24 cellular contexts compared by ENCODE assay signal in genomic region chr5:172046613-172047012, GRCh38. TPM values are rescaled to one million over a fixed set of nuclear protein-coding genes. Genes with fewer than 3 reads are reported as not detected.
A peak's percentile ranks its signal among the peaks of the same experiment; 100 is the strongest.
DNase-seq lines count a peak whose midpoint lies in the region; ATAC-seq, FAIRE-seq and TF ChIP-seq lines count a peak whose summit lies in the region.
"Had no signal": no experiment of that assay in that cellular context is flagged by ENCODE, and none has a peak within 500 bp of the region (broad histone marks: within the 10 kb centered on the region; RNA-seq: fewer than 3 reads in every experiment).

No MANE protein-coding gene starts in this region.

- H2AFZ ChIP-seq in K562 (ENCODE audit: low read depth, low read length) = no peak overlapping the region
- H2AFZ ChIP-seq: GM23248 had no signal

- POLR2A ChIA-PET in activated CD8-positive, alpha-beta T cell treated with anti-CD3 and anti-CD28 coated beads for 36 hours (lab: Charles Lee) = no interaction called here
- POLR2A ChIA-PET in activated CD8-positive, alpha-beta T cell treated with anti-CD3 and anti-CD28 coated beads, Interleukin-2, amount 10 ng/mL, durations not matched to agents 7 days and 5 days (lab: Charles Lee) = no interaction called here
- POLR2A ChIA-PET in K562 (lab: Yijun Ruan, JAX) = no interaction called here

- in situ Hi-C loops in K562 (cut with MboI) = no loop called here
- in situ Hi-C loops in GM13976 (cut with MboI; ENCODE audit: low sequenced_read_pairs, unreplicated experiment) = loop anchor here (10.0 to 25.0 kb wide), 3 partner anchors 132 to 634 kb away; partner anchors contain the start of gene FGF18

- no peaks in the 10 kb centered on the region for H3K27me3 Mint-ChIP-seq in activated CD8-positive, alpha-beta T cell treated with anti-CD3 and anti-CD28 coated beads for 36 hours
- no peaks in the 10 kb centered on the region for H3K27me3 Mint-ChIP-seq in activated CD8-positive, alpha-beta T cell treated with anti-CD3 and anti-CD28 coated beads, Interleukin-2, amount 10 ng/mL, durations not matched to agents 7 days and 5 days (ENCODE audit: low read depth)
- no peaks in the 10 kb centered on the region for H3K27me3 Mint-ChIP-seq in natural killer cell treated with Interleukin-12 subunit alpha and Interleukin-12 subunit beta and Interleukin-15 and Interleukin-18, amount 100 ng/mL, for 72 hours

- peaks cover 17% of the 10 kb centered on the region for H3K4me1 Mint-ChIP-seq in activated CD8-positive, alpha-beta T cell treated with anti-CD3 and anti-CD28 coated beads for 36 hours (ENCODE audit: low read depth)
- no peaks in the 10 kb centered on the region for H3K4me1 Mint-ChIP-seq in activated CD8-positive, alpha-beta T cell treated with anti-CD3 and anti-CD28 coated beads, Interleukin-2, amount 10 ng/mL, durations not matched to agents 7 days and 5 days (ENCODE audit: low read depth)
- peaks cover 10 to 11% of the 10 kb centered on the region in 2 donors for H3K4me1 Mint-ChIP-seq in natural killer cell treated with Interleukin-12 subunit alpha and Interleukin-12 subunit beta and Interleukin-15 and Interleukin-18, amount 100 ng/mL, for 72 hours (ENCODE audit: low read depth in 2 of 2)

- H3K79me2 ChIP-seq in K562 (ENCODE audit: control insufficient read depth, insufficient read depth, low read length) = no peaks in the 10 kb centered on the region

- DNase-seq in activated CD8-positive, alpha-beta T cell treated with anti-CD3 and anti-CD28 coated beads for 36 hours = no peak
- no peak for DNase-seq in activated CD8-positive, alpha-beta T cell treated with anti-CD3 and anti-CD28 coated beads, Interleukin-2, amount 10 ng/mL, durations not matched to agents 7 days and 5 days
- DNase-seq in K562 (ENCODE audit: extremely low read depth in 1 of 4, low spot score in 3 of 4) (no peak), NCI-H146 (lab: John Stamatoyannopoulos, UW) (no peak), GM13976 (ENCODE audit: low spot score) (no peak), COLO829 (ENCODE audit: low spot score) (no peak)
- no peak for DNase-seq in natural killer cell treated with Interleukin-12 subunit alpha and Interleukin-12 subunit beta and Interleukin-15 and Interleukin-18, amount 100 ng/mL, for 72 hours (ENCODE audit: low spot score)
- DNase-seq: 8988T, DMS79, GM23248, H9, HFFc6, MM.1S, NCI-H1105 treated with DMSO at 0.1 percent for 48 hours, NCI-H1694, NCI-H2081 treated with DMSO at 0.1 percent for 48 hours, NCI-H2171 treated with DMSO at 0.1 percent for 48 hours, NCI-H524 treated with DMSO at 0.1 percent for 48 hours, NCI-H82, SIG-M5, SK-N-SH had no signal

- H3K4me1 ChIP-seq in BLaER1 treated with 17β-estradiol and CSF1 and Interleukin-3, amounts not matched to agents 10 nM and 100 nM = peaks cover 45 to 63% (median 52%) of the 10 kb centered on the region in 10 experiments
- peaks cover under 1 to 4% of the 10 kb centered on the region in 2 experiments; a peak in 4 of 5 replicates for H3K4me1 ChIP-seq in K562 (replicated peaks in 1 of 2; ENCODE audit: control insufficient read depth in 2 of 2, insufficient read depth in 2 of 2, low read length in 2 of 2)

- peaks cover 70 to 95% (median 80%) of the 10 kb centered on the region in 11 experiments for H3K36me3 ChIP-seq in BLaER1 treated with 17β-estradiol and CSF1 and Interleukin-3, amounts not matched to agents 10 nM and 100 nM
- no peaks in the 10 kb centered on the region for H3K36me3 ChIP-seq in K562 (ENCODE audit: control insufficient read depth, insufficient read depth, low read length)

- CTCF ChIA-PET in activated CD8-positive, alpha-beta T cell treated with anti-CD3 and anti-CD28 coated beads for 36 hours (lab: Charles Lee) = interaction anchor here (0.9 to 1.5 kb wide), 3 partner anchors 13 to 142 kb away, joined by 3 to 5 read pairs (median 3); partner anchors contain the start of gene STK10
- CTCF ChIA-PET in activated CD8-positive, alpha-beta T cell treated with anti-CD3 and anti-CD28 coated beads, Interleukin-2, amount 10 ng/mL, durations not matched to agents 7 days and 5 days (lab: Charles Lee) = interaction anchor here (1.6 to 2.4 kb wide), 3 partner anchors 13 to 247 kb away, joined by 4 to 11 read pairs (median 6); no protein-coding TSS in a partner anchor
- CTCF ChIA-PET in K562 (lab: Yijun Ruan, JAX; ENCODE audit: low intra/inter-chr PET ratio) = no interaction called here

- no peak for TF ChIP-seq EP300 in K562 (IDR thresholded peaks at IDR 0.05; ENCODE audit: low read length)

- no peak overlapping the region for H3K4me3 ChIP-seq in BLaER1 treated with 17β-estradiol and CSF1 and Interleukin-3, amounts not matched to agents 10 nM and 100 nM
- no peak overlapping the region for H3K4me3 ChIP-seq in K562
- H3K4me3 ChIP-seq: GM23248 had no signal

- H3K27ac ChIP-seq in BLaER1 treated with 17β-estradiol and CSF1 and Interleukin-3, amounts not matched to agents 10 nM and 100 nM = peak overlapping the region in 5 of 11 experiments; percentile 30 to 79 (median 43); a peak in 5 of 22 replicates
- H3K27ac ChIP-seq in K562 (ENCODE audit: extremely low read depth, low read depth, low read length) = no peak overlapping the region
- H3K27ac ChIP-seq: C4-2B, GM23248 had no signal

- 45% methylated on average over 4 of the region's 4 CpGs for WGBS in K562 (ENCODE audit: insufficient coverage, low coverage, missing lambda C conversion rate)

- ATAC-seq in activated CD8-positive, alpha-beta T cell treated with anti-CD3 and anti-CD28 coated beads for 36 hours = no peak
- no peak for ATAC-seq in activated CD8-positive, alpha-beta T cell treated with anti-CD3 and anti-CD28 coated beads, Interleukin-2, amount 10 ng/mL, durations not matched to agents 7 days and 5 days
- no peak for ATAC-seq in K562
- ATAC-seq in natural killer cell treated with Interleukin-12 subunit alpha and Interleukin-12 subunit beta and Interleukin-15 and Interleukin-18, amount 100 ng/mL, for 72 hours = no peak
- ATAC-seq: Panc1 had no signal

- FAIRE-seq in K562 (lab: Jason Lieb, UNC) = no peak

- no peak overlapping the region for H3K4me3 Mint-ChIP-seq in activated CD8-positive, alpha-beta T cell treated with anti-CD3 and anti-CD28 coated beads for 36 hours
- H3K4me3 Mint-ChIP-seq in activated CD8-positive, alpha-beta T cell treated with anti-CD3 and anti-CD28 coated beads, Interleukin-2, amount 10 ng/mL, durations not matched to agents 7 days and 5 days = no peak overlapping the region
- H3K4me3 Mint-ChIP-seq in natural killer cell treated with Interleukin-12 subunit alpha and Interleukin-12 subunit beta and Interleukin-15 and Interleukin-18, amount 100 ng/mL, for 72 hours = no peak overlapping the region
- H3K4me3 Mint-ChIP-seq: H9, HFFc6 had no signal

- intact Hi-C loops in activated CD8-positive, alpha-beta T cell treated with anti-CD3 and anti-CD28 coated beads for 36 hours (cut with micrococcal nuclease) = no loop called here
- intact Hi-C loops in K562 (cut with micrococcal nuclease) = loop anchor here (10.0 kb wide), 2 partner anchors 272 to 412 kb away; no protein-coding TSS in a partner anchor

- H3K4me2 ChIP-seq in BLaER1 treated with 17β-estradiol and CSF1 and Interleukin-3, amounts not matched to agents 10 nM and 100 nM = peak overlapping the region in 9 of 11 experiments; percentile 13 to 77 (median 60); a peak in 11 of 22 replicates
- H3K4me2 ChIP-seq in K562 (ENCODE audit: insufficient read depth, low read length) = no peak overlapping the region
- H3K4me2 ChIP-seq: SK-N-SH had no signal

- H3K27me3 ChIP-seq in BLaER1 treated with 17β-estradiol and CSF1 and Interleukin-3, amounts not matched to agents 10 nM and 100 nM = no peaks in the 10 kb centered on the region
- H3K27me3 ChIP-seq in K562 (ENCODE audit: control insufficient read depth in 2 of 2, insufficient read depth in 2 of 2, low read length in 2 of 2) = peaks cover 7 to 13% of the 10 kb centered on the region in 2 experiments; a peak in 3 of 5 replicates

- H3K27ac Mint-ChIP-seq in activated CD8-positive, alpha-beta T cell treated with anti-CD3 and anti-CD28 coated beads for 36 hours = peak overlapping the region; percentile 13
- no peak overlapping the region for H3K27ac Mint-ChIP-seq in activated CD8-positive, alpha-beta T cell treated with anti-CD3 and anti-CD28 coated beads, Interleukin-2, amount 10 ng/mL, durations not matched to agents 7 days and 5 days
- peak overlapping the region; percentile 26 to 58 for H3K27ac Mint-ChIP-seq in natural killer cell treated with Interleukin-12 subunit alpha and Interleukin-12 subunit beta and Interleukin-15 and Interleukin-18, amount 100 ng/mL, for 72 hours
- H3K27ac Mint-ChIP-seq: HFFc6 had no signal

- no peaks in the 10 kb centered on the region for H3K9me3 ChIP-seq in BLaER1 treated with 17β-estradiol and CSF1 and Interleukin-3, amounts not matched to agents 10 nM and 100 nM (replicated peaks in 1 of 11)
- no peaks in the 10 kb centered on the region for H3K9me3 ChIP-seq in K562 (replicated peaks; ENCODE audit: control insufficient read depth, insufficient read depth, low read depth, low read length)
- H3K9me3 ChIP-seq: SK-N-SH had no signal

- no peaks in the 10 kb centered on the region for H3K9me3 Mint-ChIP-seq in activated CD8-positive, alpha-beta T cell treated with anti-CD3 and anti-CD28 coated beads for 36 hours
- H3K9me3 Mint-ChIP-seq in activated CD8-positive, alpha-beta T cell treated with anti-CD3 and anti-CD28 coated beads, Interleukin-2, amount 10 ng/mL, durations not matched to agents 7 days and 5 days (ENCODE audit: insufficient read depth) = no peaks in the 10 kb centered on the region
- no peaks in the 10 kb centered on the region for H3K9me3 Mint-ChIP-seq in natural killer cell treated with Interleukin-12 subunit alpha and Interleukin-12 subunit beta and Interleukin-15 and Interleukin-18, amount 100 ng/mL, for 72 hours
- H3K9me3 Mint-ChIP-seq: H9, HFFc6 had no signal

- TF ChIP-seq CTCF in activated CD8-positive, alpha-beta T cell treated with anti-CD3 and anti-CD28 coated beads for 36 hours (IDR thresholded peaks at IDR 0.05) = no peak
- TF ChIP-seq CTCF in K562 (IDR thresholded peaks at IDR 0.05 in 2 of 3, conservative IDR thresholded peaks at IDR 0.05 in 1 of 3; ENCODE audit: insufficient read depth in 2 of 3, low read depth in 1 of 3, low read length in 3 of 3) (no peak), GM13976 (IDR thresholded peaks at IDR 0.05; ENCODE audit: borderline replicate concordance, control extremely low read depth, extremely low read depth, insufficient read depth, missing control alignments) (no peak)

- no peak for TF ChIP-seq RAD21 in K562 (CRISPR knock-in tag; conservative IDR thresholded peaks at IDR 0.05 in 1 of 2, IDR thresholded peaks at IDR 0.05 in 1 of 2)

- no TSS peak for BruUV-seq in K562 (replicated peaks; lab: Mats Ljungman, UMichigan)

- H4K20me1 ChIP-seq in BLaER1 treated with 17β-estradiol and CSF1 and Interleukin-3, amounts not matched to agents 10 nM and 100 nM = peaks cover 0 to 97% (median 3%) of the 10 kb centered on the region in 11 experiments; a peak in 9 of 22 replicates
- H4K20me1 ChIP-seq in K562 (replicated peaks; ENCODE audit: control insufficient read depth, insufficient read depth, low read length) = no peaks in the 10 kb centered on the region

- TF ChIP-seq POLR2A in K562 (conservative IDR thresholded peaks at IDR 0.05) = no peak

- H3K9ac ChIP-seq in BLaER1 treated with 17β-estradiol and CSF1 and Interleukin-3, amounts not matched to agents 10 nM and 100 nM = no peak overlapping the region
- no peak overlapping the region for H3K9ac ChIP-seq in K562 (ENCODE audit: insufficient read depth in 1 of 2, low read depth in 2 of 2, low read length in 2 of 2)
- H3K9ac ChIP-seq: GM23248, SK-N-SH had no signal

- H3K9me1 ChIP-seq in K562 (ENCODE audit: control insufficient read depth, insufficient read depth, low read length) = no peaks in the 10 kb centered on the region

- peaks cover 33% of the 10 kb centered on the region for H3K36me3 Mint-ChIP-seq in activated CD8-positive, alpha-beta T cell treated with anti-CD3 and anti-CD28 coated beads for 36 hours (ENCODE audit: low read depth)
- peaks cover 65% of the 10 kb centered on the region for H3K36me3 Mint-ChIP-seq in activated CD8-positive, alpha-beta T cell treated with anti-CD3 and anti-CD28 coated beads, Interleukin-2, amount 10 ng/mL, durations not matched to agents 7 days and 5 days (ENCODE audit: low read depth)
- peaks cover 18% of the 10 kb centered on the region for H3K36me3 Mint-ChIP-seq in natural killer cell treated with Interleukin-12 subunit alpha and Interleukin-12 subunit beta and Interleukin-15 and Interleukin-18, amount 100 ng/mL, for 72 hours

RNA-seq across cellular contexts. Expression of gene FBXW11, which starts 40.2 kb away (rescaled TPM):
- total RNA-seq in activated CD8-positive, alpha-beta T cell treated with anti-CD3 and anti-CD28 coated beads for 36 hours = 10 to 100 TPM; 49.3 to 52.6 TPM
- 10 to 100 TPM; 26.3 to 27.1 TPM for total RNA-seq in activated CD8-positive, alpha-beta T cell treated with anti-CD3 and anti-CD28 coated beads, Interleukin-2, amount 10 ng/mL, durations not matched to agents 7 days and 5 days
- 27.1 and 32.3 TPM in 2 replicates for total RNA-seq in K562 (2011; cell fraction: chromatin; rRNA removed; ENCODE audit: low replicate concordance)
- total RNA-seq in K562 (2011; cell fraction: nucleolus; rRNA removed) = 11.7 and 13.2 TPM in 2 replicates
- 22.7 and 34.8 TPM in 2 replicates for total RNA-seq in K562 (2011; cell fraction: nucleoplasm; rRNA removed)
- total RNA-seq in K562 (2014; rRNA removed) (16.7 and 20.3 TPM in 2 replicates), K562 (2014; rRNA removed; fragmentation: Illumina TruSeq; extraction: Trizol) (27.0 and 27.7 TPM in 2 replicates), K562 (2015; rRNA removed; fragmentation: Illumina TruSeq; extraction: Trizol) (24.8 and 27.2 TPM in 2 replicates), K562 (2021) (23.6 and 24.0 TPM in 2 replicates)
- polyA plus RNA-seq in K562 (2011; rRNA removed) (27.3 and 28.6 TPM in 2 replicates), K562 (2014; fragmentation: Illumina TruSeq; extraction: Trizol) (20.9 and 24.8 TPM in 2 replicates), K562 (2014; fragmentation: Nextera tagmentation; extraction: Ambion mirVana) (1 to 10 TPM; 3.0 to 3.5 TPM), K562 (2014; rRNA removed) (13.1 and 15.6 TPM in 2 replicates)
- polyA plus RNA-seq in K562 (2011; cell fraction: cytosol; rRNA removed) = 17.0 and 22.3 TPM in 2 replicates
- polyA plus RNA-seq in K562 (2011; cell fraction: nucleus; rRNA removed) = 31.3 and 33.1 TPM in 2 replicates
- 20.0 and 23.4 TPM in 2 replicates for polyA plus RNA-seq in K562 (2012)
- 59.5 and 64.2 TPM in 2 replicates for polyA minus RNA-seq in K562 (2011; rRNA and poly(A)+ RNA removed)
- polyA minus RNA-seq in K562 (2011; cell fraction: cytosol; rRNA and poly(A)+ RNA removed) = 24.3 and 34.5 TPM in 2 replicates
- polyA minus RNA-seq in K562 (2011; cell fraction: nucleus; rRNA and poly(A)+ RNA removed) = 13.2 and 22.0 TPM in 2 replicates
- 10 to 100 TPM; 47.3 to 54.8 TPM for total RNA-seq in natural killer cell treated with Interleukin-12 subunit alpha and Interleukin-12 subunit beta and Interleukin-15 and Interleukin-18, amount 100 ng/mL, for 72 hours
